ENCODE assay signal across 19 cellular contexts in the genomic region with DNA sequence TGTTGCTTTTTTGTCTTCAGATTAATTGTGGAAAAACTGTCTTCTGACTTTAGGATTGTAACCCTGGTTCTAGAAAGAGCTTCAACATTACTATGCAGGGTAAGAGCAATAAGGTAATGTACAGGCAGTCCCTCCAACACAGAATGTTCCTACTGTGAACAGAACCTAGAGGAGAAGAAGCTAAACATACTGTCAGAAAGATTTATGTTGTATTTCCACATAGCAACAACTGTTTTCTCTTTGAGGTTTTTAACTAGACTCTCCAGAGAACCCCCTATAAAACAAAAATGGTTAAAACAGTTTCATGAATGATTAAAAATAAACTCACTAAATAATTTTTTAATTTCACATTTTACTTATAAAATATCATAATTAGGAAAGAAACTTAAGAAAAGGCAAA.
DNase-seq lines count a peak whose midpoint lies in the region; FAIRE-seq and TF ChIP-seq lines count a peak whose summit lies in the region.
"Had no signal": no experiment of that assay in that cellular context is flagged by ENCODE, and none has a peak within 500 bp of the region (broad histone marks: within the 10 kb centered on the region; RNA-seq: fewer than 3 reads in every experiment).

No MANE protein-coding gene starts in this region.

- H3K4ac ChIP-seq in H9 (ENCODE audit: low read depth, low read length) = no peak overlapping the region

- H2BK120ac ChIP-seq in H9 (ENCODE audit: low read depth, low read length, poor library complexity, severe bottlenecking) = no peak overlapping the region

- H3K18ac ChIP-seq in H9 (ENCODE audit: insufficient read length, low read depth, low read length) = no peak overlapping the region

- no peaks in the 10 kb centered on the region for H3K79me2 ChIP-seq in H9 (ENCODE audit: insufficient read depth, low read length)

- no peak for FAIRE-seq in H54 (lab: Jason Lieb, UNC)
- FAIRE-seq: A204.1, GM18507, RCC 7860 had no signal

- H3K9me3 ChIP-seq in H9 (ENCODE audit: control insufficient read depth, low read depth, low read length) = no peaks in the 10 kb centered on the region
- H3K9me3 ChIP-seq: Caco-2 had no signal

- no peak overlapping the region for H4K8ac ChIP-seq in H9 (replicated peaks; ENCODE audit: insufficient read length, low read depth, low read length)

- no peak overlapping the region for H3K23ac ChIP-seq in H9 (ENCODE audit: insufficient read length, low read depth, low read length)

- peaks cover 6 to 14% (median 9%) of the 10 kb centered on the region in 3 experiments; a peak in 6 of 7 replicates for H3K36me3 Mint-ChIP-seq in H9 (ENCODE audit: insufficient read depth in 1 of 3, low read depth in 3 of 3)
- H3K36me3 Mint-ChIP-seq: CD14-positive monocyte had no signal

- no peak overlapping the region for H3K4me3 Mint-ChIP-seq in H9
- H3K4me3 Mint-ChIP-seq: CD14-positive monocyte had no signal

- H4K20me1 ChIP-seq in H9 (ENCODE audit: control insufficient read depth, insufficient read depth, insufficient read length) = no peaks in the 10 kb centered on the region

- no peak for TF ChIP-seq POLR2A in H54 (IDR thresholded peaks at IDR 0.05; ENCODE audit: low read depth, low read length)

- H3K23me2 ChIP-seq in H9 (ENCODE audit: insufficient read length, low read depth, low read length, poor library complexity, severe bottlenecking) = no peaks in the 10 kb centered on the region

- no peak overlapping the region for H2BK20ac ChIP-seq in H9 (ENCODE audit: low read depth, low read length, poor library complexity, severe bottlenecking)

- H4K91ac ChIP-seq in H9 (ENCODE audit: insufficient read length, low read depth, low read length) = no peak overlapping the region

- H3K9ac ChIP-seq in H9 (ENCODE audit: extremely low read depth, insufficient read length, low read length) = no peak overlapping the region
- no peak overlapping the region for H3K9ac ChIP-seq in rectal smooth muscle tissue (ENCODE audit: low read length)

- H2BK5ac ChIP-seq in H9 (ENCODE audit: insufficient read length, low read length) = no peak overlapping the region

- peaks cover 19 to 22% of the 10 kb centered on the region in 2 experiments for H3K4me1 Mint-ChIP-seq in H9

- H4K5ac ChIP-seq in H9 (ENCODE audit: insufficient read length, low read depth, low read length) = no peak overlapping the region

- H3K4me2 ChIP-seq in H9 (ENCODE audit: insufficient read depth, insufficient read length, low read length) = no peak overlapping the region

- no peak overlapping the region for H2BK15ac ChIP-seq in H9 (ENCODE audit: low read depth, low read length)

- H2AFZ ChIP-seq in H9 (ENCODE audit: low read length) = no peak overlapping the region

- H3K14ac ChIP-seq in H9 (ENCODE audit: insufficient read depth, low read length) = no peak overlapping the region

- DNase-seq in H9 (no peak), MV-4-11 (lab: John Stamatoyannopoulos, UW) (peak; percentile 76), fibroblast of villous mesenchyme (ENCODE audit: low read depth) (peak; percentile 80), GM19240 (ENCODE audit: insufficient read length, low spot score) (no peak), AG08395 (ENCODE audit: low spot score) (no peak), GM19238 (ENCODE audit: insufficient read length, low spot score) (no peak), H54 (ENCODE audit: insufficient read length, low spot score) (no peak)
- DNase-seq: Caco-2; IMR-90; NCI-H1092 treated with DMSO at 0.1 percent for 48 hours; NCI-H1694; NCI-H69; NK-92 treated with Interleukin-12 subunit alpha and Interleukin-12 subunit beta, amount 100 ng/mL, for 24 hours; SHP77 treated with DMSO at 0.1 percent for 48 hours had no signal

- TF ChIP-seq CTCF in H9 (conservative IDR thresholded peaks at IDR 0.05) (no peak), fibroblast of villous mesenchyme (IDR thresholded peaks at IDR 0.05; ENCODE audit: insufficient read depth, low read depth, low read length) (no peak)

- H3K27ac ChIP-seq in H9 (ENCODE audit: insufficient read length, low read depth, low read length) (no peak overlapping the region), rectal smooth muscle tissue (ENCODE audit: low read depth, low read length) (peak overlapping the region; percentile 69)

- peaks cover 2% of the 10 kb centered on the region; the same call in 1 of the 2 replicates for H3K4me1 ChIP-seq in H9 (ENCODE audit: insufficient read depth, low read length)
- peaks cover 4% of the 10 kb centered on the region for H3K4me1 ChIP-seq in rectal smooth muscle tissue (ENCODE audit: control insufficient read depth, insufficient read depth, low read length)
- H3K4me1 ChIP-seq: Caco-2 had no signal

- no peak overlapping the region for H3K56ac ChIP-seq in H9 (ENCODE audit: insufficient read length, low read depth, low read length)

- H3K9me3 Mint-ChIP-seq in H9 = peaks cover 5 to 8% of the 10 kb centered on the region in 2 experiments; a peak in 4 of 5 replicates

- no peaks in the 10 kb centered on the region for H3K27me3 Mint-ChIP-seq in H9 (ENCODE audit: low read depth)

- H2BK12ac ChIP-seq in H9 (ENCODE audit: insufficient read length, low read depth, low read length) = no peak overlapping the region

- peak overlapping the region; percentile 82 for H3T11ph ChIP-seq in H9 (ENCODE audit: low read length)

- no peaks in the 10 kb centered on the region for H3K36me3 ChIP-seq in rectal smooth muscle tissue (ENCODE audit: control insufficient read depth, insufficient read depth, low read length)

- no peak overlapping the region for H2AK5ac ChIP-seq in H9 (ENCODE audit: insufficient read length, low read length)

- H3K79me1 ChIP-seq in H9 (ENCODE audit: insufficient read depth, low read depth, low read length, poor library complexity, severe bottlenecking) = no peaks in the 10 kb centered on the region

- H3K4me3 ChIP-seq in fibroblast of villous mesenchyme (ENCODE audit: low read depth, low read length) = no peak overlapping the region
- no peak overlapping the region for H3K4me3 ChIP-seq in rectal smooth muscle tissue (ENCODE audit: low read length)

- H3K27ac Mint-ChIP-seq in H9 = no peak overlapping the region
- H3K27ac Mint-ChIP-seq: CD14-positive monocyte had no signal

- H3K27me3 ChIP-seq in H9 (ENCODE audit: insufficient read depth, low read length) (no peaks in the 10 kb centered on the region), rectal smooth muscle tissue (ENCODE audit: control insufficient read depth, insufficient read depth, low read length) (no peaks in the 10 kb centered on the region)

Comparison
In these comparisons a context has a peak if more than half of its experiments do, and no peak if none do; other contexts are left out.
1. DNase-seq: peak in MV-4-11 (single experiment) and fibroblast of villous mesenchyme (single experiment); none in H9 (single experiment), GM19240 (single experiment), AG08395 (single experiment), GM19238 (single experiment) and H54 (single experiment).